In the genomic region with DNA sequence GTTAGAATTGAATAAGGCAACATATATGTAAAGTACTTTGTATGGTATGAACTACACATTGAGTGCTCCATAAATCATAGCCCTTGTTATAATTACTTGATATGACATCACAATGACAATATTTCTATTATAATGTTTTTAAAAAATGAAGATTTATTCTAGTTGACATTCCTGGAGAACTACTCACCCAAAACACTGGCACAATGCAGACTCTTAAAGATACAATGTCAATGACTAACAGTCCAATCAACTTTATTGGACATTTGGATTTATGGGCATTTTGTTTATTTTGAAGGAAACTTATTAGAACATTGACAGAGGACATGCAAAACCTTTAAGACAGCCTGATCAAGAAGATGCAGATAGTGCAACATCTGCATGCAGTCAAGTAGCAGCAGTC, we compare ENCODE assay signal across 17 cellular contexts. TPM values are rescaled to one million over a fixed set of nuclear protein-coding genes. Genes with fewer than 3 reads are reported as not detected.
DNase-seq lines count a peak whose midpoint lies in the region; ATAC-seq, FAIRE-seq and TF ChIP-seq lines count a peak whose summit lies in the region.
"Had no signal": no experiment of that assay in that cellular context is flagged by ENCODE, and none has a peak within 500 bp of the region (broad histone marks: within the 10 kb centered on the region; RNA-seq: fewer than 3 reads in every experiment).

No MANE protein-coding gene starts in this region.

- ATAC-seq in esophagus mucosa = no peak
- ATAC-seq: GM12878, HCT116 had no signal

- H3K4me3 Mint-ChIP-seq in astrocyte (ENCODE audit: unreplicated experiment) (no peak overlapping the region), progenitor cell of endocrine pancreas (ENCODE audit: low read depth) (no peak overlapping the region)
- H3K4me3 Mint-ChIP-seq: GM23338, H9 had no signal

- no peaks in the 10 kb centered on the region for H3K4me1 ChIP-seq in astrocyte (ENCODE audit: insufficient read depth, low read length)
- no peaks in the 10 kb centered on the region for H3K4me1 ChIP-seq in osteoblast (ENCODE audit: insufficient read depth, low read length)

- TF ChIP-seq CTCF in astrocyte (IDR thresholded peaks at IDR 0.05; ENCODE audit: insufficient read depth, low read depth, low read length) = no peak
- no peak for TF ChIP-seq CTCF in osteoblast (IDR thresholded peaks at IDR 0.05; ENCODE audit: extremely low read depth, low read depth, low read length)
- no peak for TF ChIP-seq CTCF in progenitor cell of endocrine pancreas (IDR thresholded peaks at IDR 0.05; ENCODE audit: unreplicated experiment)

- no peaks in the 10 kb centered on the region for H3K36me3 ChIP-seq in astrocyte (ENCODE audit: insufficient read depth, low read length)
- no peaks in the 10 kb centered on the region for H3K36me3 ChIP-seq in osteoblast (ENCODE audit: insufficient read depth, low read length)

- H3K9me3 Mint-ChIP-seq in astrocyte (ENCODE audit: unreplicated experiment) (no peaks in the 10 kb centered on the region), progenitor cell of endocrine pancreas (ENCODE audit: low read depth) (peaks cover 27% of the 10 kb centered on the region)
- H3K9me3 Mint-ChIP-seq: CD4-positive, alpha-beta memory T cell; GM23338 had no signal

- no peak for DNase-seq in GM19239 (ENCODE audit: insufficient read length, low spot score)
- no peak for DNase-seq in astrocyte (ENCODE audit: low read depth)
- DNase-seq in osteoblast (ENCODE audit: insufficient read length, low spot score, missing footprints) = peak; percentile 76
- DNase-seq in progenitor cell of endocrine pancreas (ENCODE audit: low spot score, unreplicated experiment) = no peak
- DNase-seq in NCI-H345 (lab: John Stamatoyannopoulos, UW) = no peak
- DNase-seq: Calu3; CD4-positive, alpha-beta memory T cell; COR-L47; DMS53; DMS79 treated with DMSO at 0.1 percent for 48 hours; GDM1; H9 had no signal

- peak; percentile 23 for FAIRE-seq in GM19239 (lab: Jason Lieb, UNC)
- FAIRE-seq in astrocyte (lab: Jason Lieb, UNC) = peak; percentile 45
- FAIRE-seq: GM12878 had no signal

- H3K79me2 ChIP-seq in astrocyte (ENCODE audit: insufficient read depth, low read length) = no peaks in the 10 kb centered on the region
- H3K79me2 ChIP-seq in osteoblast (ENCODE audit: insufficient read depth, low read length) = no peaks in the 10 kb centered on the region

- H3K4me1 Mint-ChIP-seq in astrocyte (ENCODE audit: low read depth, unreplicated experiment) = peaks cover 2% of the 10 kb centered on the region
- peaks cover 3% of the 10 kb centered on the region for H3K4me1 Mint-ChIP-seq in progenitor cell of endocrine pancreas (ENCODE audit: low read depth)
- H3K4me1 Mint-ChIP-seq: CD4-positive, alpha-beta memory T cell had no signal

- no peaks in the 10 kb centered on the region for H4K20me1 ChIP-seq in astrocyte (ENCODE audit: insufficient read depth, low read length)
- H4K20me1 ChIP-seq in osteoblast (ENCODE audit: insufficient read depth, low read length) = no peaks in the 10 kb centered on the region

- no peak overlapping the region for H3K9ac ChIP-seq in astrocyte (ENCODE audit: low read length)

- no peaks in the 10 kb centered on the region for H3K27me3 ChIP-seq in astrocyte (ENCODE audit: insufficient read depth, low read length)
- H3K27me3 ChIP-seq in osteoblast (ENCODE audit: insufficient read depth, low read length) = no peaks in the 10 kb centered on the region

- H3K4me2 ChIP-seq in astrocyte (ENCODE audit: low read length) (no peak overlapping the region), osteoblast (ENCODE audit: insufficient read depth, low read length) (no peak overlapping the region)
- H3K4me2 ChIP-seq: GM23338 had no signal

- H3K27ac ChIP-seq in astrocyte (ENCODE audit: low read depth, low read length) = no peak overlapping the region
- no peak overlapping the region for H3K27ac ChIP-seq in osteoblast (ENCODE audit: low read depth, low read length)

- H3K27me3 Mint-ChIP-seq in astrocyte (ENCODE audit: low read depth, unreplicated experiment) (no peaks in the 10 kb centered on the region), progenitor cell of endocrine pancreas (peaks cover 3% of the 10 kb centered on the region)
- H3K27me3 Mint-ChIP-seq: CD4-positive, alpha-beta memory T cell had no signal

- H3K36me3 Mint-ChIP-seq in astrocyte (ENCODE audit: low read depth, unreplicated experiment) = no peaks in the 10 kb centered on the region
- peaks cover 2% of the 10 kb centered on the region for H3K36me3 Mint-ChIP-seq in progenitor cell of endocrine pancreas (ENCODE audit: insufficient read depth)
- H3K36me3 Mint-ChIP-seq: CD4-positive, alpha-beta memory T cell had no signal

- H3K27ac Mint-ChIP-seq in astrocyte (ENCODE audit: unreplicated experiment) (no peak overlapping the region), progenitor cell of endocrine pancreas (no peak overlapping the region)
- H3K27ac Mint-ChIP-seq: CD4-positive, alpha-beta memory T cell; GM23338; H9 had no signal

- H3K9me3 ChIP-seq in astrocyte (ENCODE audit: insufficient read depth, low read depth, low read length) (no peaks in the 10 kb centered on the region), osteoblast (ENCODE audit: low read depth, low read length) (no peaks in the 10 kb centered on the region)

- H3K4me3 ChIP-seq in astrocyte (ENCODE audit: insufficient read depth, low read depth, low read length) = no peak overlapping the region
- H3K4me3 ChIP-seq in osteoblast (ENCODE audit: insufficient read depth, low read length) = no peak overlapping the region
- H3K4me3 ChIP-seq: GM12878, GM23338 had no signal

- H2AFZ ChIP-seq in astrocyte (ENCODE audit: low read depth, low read length) = no peak overlapping the region
- H2AFZ ChIP-seq in osteoblast (ENCODE audit: low read length) = no peak overlapping the region
- H2AFZ ChIP-seq: GM23338 had no signal

RNA-seq across cellular contexts. Expression of a gene that starts 55.3 kb away (rescaled TPM):
- 0.27 TPM in 1 of 2 replicates, not detected in the other for total RNA-seq in astrocyte
- not detected in 2 replicates for total RNA-seq in osteoblast
- total RNA-seq in progenitor cell of endocrine pancreas = 1.6 and 2.7 TPM in 2 replicates
- 1.8 TPM for total RNA-seq in esophagus mucosa
- total RNA-seq: A673; CD4-positive, alpha-beta memory T cell; H9 had no signal
